In genomic region chr14:48853159-48853558, GRCh38 we compare ENCODE assay signal across 31 cellular contexts.
"Had no signal": no experiment of that assay in that cellular context is flagged by ENCODE, and none has a peak within 500 bp of the region (broad histone marks: within the 10 kb centered on the region; RNA-seq: fewer than 3 reads in every experiment).

No MANE protein-coding gene starts in this region.

- H3K4me1 ChIP-seq: ascending aorta had no signal

- ATAC-seq: activated CD4-positive, alpha-beta T cell treated with anti-CD3 and anti-CD28 coated beads for 36 hours; activated CD4-positive, CD25-positive, alpha-beta regulatory T cell treated with anti-CD3 and anti-CD28 coated beads, Interleukin-2, amount 50 U/mL, for 24 hours; activated CD8-positive, alpha-beta memory T cell treated with anti-CD3 and anti-CD28 coated beads, Interleukin-2, amount 10 ng/mL, durations not matched to agents 7 days and 5 days; activated CD8-positive, alpha-beta T cell treated with anti-CD3 and anti-CD28 coated beads, Interleukin-2, amount 10 ng/mL, durations not matched to agents 7 days and 5 days; activated naive CD8-positive, alpha-beta T cell treated with anti-CD3 and anti-CD28 coated beads, Interleukin-2, amount 50 U/mL, for 24 hours; WTC11 had no signal

- H3K36me3 ChIP-seq: ascending aorta, cardiac muscle cell, WERI-Rb-1 had no signal

- H3K9me3 ChIP-seq: ascending aorta had no signal

- H3K27me3 ChIP-seq: ascending aorta, cardiac muscle cell had no signal

- H3K4me3 ChIP-seq: ascending aorta, cardiac muscle cell had no signal

- DNase-seq: activated CD4-positive, alpha-beta memory T cell treated with anti-CD3 and anti-CD28 coated beads, Interleukin-2, amount 10 ng/mL, durations not matched to agents 7 days and 5 days; activated CD4-positive, alpha-beta T cell treated with anti-CD3 and anti-CD28 coated beads for 1 hour; activated CD4-positive, alpha-beta T cell treated with anti-CD3 and anti-CD28 coated beads for 36 hours; activated CD4-positive, alpha-beta T cell treated with anti-CD3 and anti-CD28 coated beads for 48 hours; activated CD4-positive, alpha-beta T cell treated with anti-CD3 and anti-CD28 coated beads, Interleukin-2, amount 10 ng/mL, durations not matched to agents 7 days and 5 days; activated CD4-positive, alpha-beta T cell treated with anti-CD3 and anti-CD28 coated beads, Interleukin-2, amount 50 U/mL, for 48 hours; activated CD4-positive, CD25-positive, alpha-beta regulatory T cell; activated CD8-positive, alpha-beta memory T cell treated with anti-CD3 and anti-CD28 coated beads for 24 hours; activated CD8-positive, alpha-beta memory T cell treated with anti-CD3 and anti-CD28 coated beads, Interleukin-2, amount 10 ng/mL, durations not matched to agents 7 days and 5 days; activated CD8-positive, alpha-beta memory T cell treated with anti-CD3 and anti-CD28 coated beads, Interleukin-2, amount 50 U/mL, for 48 hours; activated CD8-positive, alpha-beta T cell treated with anti-CD3 and anti-CD28 coated beads, Interleukin-2, amount 10 ng/mL, durations not matched to agents 7 days and 5 days; activated effector memory CD4-positive, alpha-beta T cell treated with Interleukin-2 at 50 U/mL for 16 hours; activated gamma-delta T cell; activated naive CD4-positive, alpha-beta T cell treated with anti-CD3 and anti-CD28 coated beads, Interleukin-2, amount 10 ng/mL, durations not matched to agents 7 days and 5 days; activated naive CD4-positive, alpha-beta T cell treated with Interleukin-2 at 50 U/mL for 16 hours; activated naive CD8-positive, alpha-beta T cell treated with anti-CD3 and anti-CD28 coated beads, Interleukin-2, amount 10 ng/mL, durations not matched to agents 7 days and 5 days; activated naive CD8-positive, alpha-beta T cell treated with anti-CD3 and anti-CD28 coated beads, Interleukin-2, amount 50 U/mL, for 24 hours; activated T-cell treated with anti-CD3 and anti-CD28 coated beads, Interleukin-2, amount 50 U/mL, for 24 hours; activated T-cell treated with anti-CD3 and anti-CD28 coated beads, Interleukin-2, amount 50 U/mL, for 48 hours; amygdala; anterior cingulate cortex; caudate nucleus; cerebellar nuclear complex; T-helper 1 cell; T-helper 2 cell; T-helper 9 cell; WERI-Rb-1 had no signal

- H3K27ac ChIP-seq: ascending aorta, cardiac muscle cell, WERI-Rb-1 had no signal
